ENCODE assay signal across 8 cellular contexts in the genomic region with DNA sequence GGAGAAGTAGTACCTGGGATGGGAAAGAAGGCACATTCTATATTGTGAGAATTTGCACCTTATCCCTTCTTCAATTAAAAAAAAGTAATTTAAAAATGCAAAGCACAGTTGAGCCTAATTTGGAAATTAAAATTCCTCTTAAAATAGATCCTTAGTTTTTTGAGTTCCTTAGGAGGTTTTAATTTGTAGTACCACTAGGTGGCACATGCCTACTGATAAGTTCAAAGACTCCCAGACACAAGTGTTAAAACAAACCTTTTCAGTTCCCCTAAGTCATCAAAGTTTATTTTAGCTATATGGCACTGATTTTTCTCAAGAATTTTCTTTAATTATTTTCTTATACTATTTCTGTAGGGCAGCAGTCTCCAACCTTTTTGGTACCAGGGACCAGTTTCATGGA.
DNase-seq lines count a peak whose midpoint lies in the region; ATAC-seq and TF ChIP-seq lines count a peak whose summit lies in the region.

No MANE protein-coding gene starts in this region.

- no peak overlapping the region for H3K27ac ChIP-seq in endodermal cell (ENCODE audit: low read depth, low read length)

- peak; percentile 85 for TF ChIP-seq CTCF in endodermal cell (conservative IDR thresholded peaks at IDR 0.05)

- H3K4me3 Mint-ChIP-seq in endodermal cell = no peak overlapping the region
- no peak overlapping the region for H3K4me3 Mint-ChIP-seq in activated CD4-positive, alpha-beta T cell treated with anti-CD3 and anti-CD28 coated beads, Interleukin-2, amount 10 ng/mL, durations not matched to agents 7 days and 5 days

- H3K27me3 ChIP-seq in endodermal cell (ENCODE audit: control insufficient read depth, insufficient read depth, low read length, poor library complexity, severe bottlenecking) = no peaks in the 10 kb centered on the region

- H3K4me1 ChIP-seq in endodermal cell (ENCODE audit: control insufficient read depth, insufficient read depth, low read length) = no peaks in the 10 kb centered on the region

- H3K4me3 ChIP-seq in endodermal cell (ENCODE audit: low read length) = no peak overlapping the region

- ATAC-seq in Right ventricle myocardium superior (ENCODE audit: poor library complexity) (peak; percentile 58), HG03025 (IDR thresholded peaks at IDR 0.05; ENCODE audit: low FRiP score, unreplicated experiment) (peak; percentile 73)

- H3K9ac ChIP-seq in endodermal cell (ENCODE audit: extremely low read depth, low read length, poor library complexity, severe bottlenecking) = no peak overlapping the region

- H3K27ac Mint-ChIP-seq in endodermal cell = no peak overlapping the region
- H3K27ac Mint-ChIP-seq in activated CD4-positive, alpha-beta T cell treated with anti-CD3 and anti-CD28 coated beads, Interleukin-2, amount 10 ng/mL, durations not matched to agents 7 days and 5 days = no peak overlapping the region

- intact Hi-C loops in Right ventricle myocardium superior (cut with DNase I) (no loop called here), cardiac septum (cut with DNase I) (loop anchor here (10.0 kb wide), 1 partner anchor 249 kb away; no protein-coding TSS in a partner anchor)

- no peaks in the 10 kb centered on the region for H3K4me1 Mint-ChIP-seq in endodermal cell
- H3K4me1 Mint-ChIP-seq in activated CD4-positive, alpha-beta T cell treated with anti-CD3 and anti-CD28 coated beads, Interleukin-2, amount 10 ng/mL, durations not matched to agents 7 days and 5 days = no peaks in the 10 kb centered on the region

- POLR2A ChIA-PET in activated CD4-positive, alpha-beta T cell treated with anti-CD3 and anti-CD28 coated beads, Interleukin-2, amount 10 ng/mL, durations not matched to agents 7 days and 5 days (lab: Charles Lee) = no interaction called here

- no peaks in the 10 kb centered on the region for H3K9me3 Mint-ChIP-seq in endodermal cell
- no peaks in the 10 kb centered on the region for H3K9me3 Mint-ChIP-seq in activated CD4-positive, alpha-beta T cell treated with anti-CD3 and anti-CD28 coated beads, Interleukin-2, amount 10 ng/mL, durations not matched to agents 7 days and 5 days

- CTCF ChIA-PET in activated CD4-positive, alpha-beta T cell treated with anti-CD3 and anti-CD28 coated beads, Interleukin-2, amount 10 ng/mL, durations not matched to agents 7 days and 5 days (lab: Charles Lee) = no interaction called here

- H3K36me3 Mint-ChIP-seq in endodermal cell (ENCODE audit: low read depth) = no peaks in the 10 kb centered on the region
- no peaks in the 10 kb centered on the region for H3K36me3 Mint-ChIP-seq in activated CD4-positive, alpha-beta T cell treated with anti-CD3 and anti-CD28 coated beads, Interleukin-2, amount 10 ng/mL, durations not matched to agents 7 days and 5 days (ENCODE audit: low read depth)

- H3K27me3 Mint-ChIP-seq in endodermal cell (ENCODE audit: insufficient read depth) = no peaks in the 10 kb centered on the region
- H3K27me3 Mint-ChIP-seq in activated CD4-positive, alpha-beta T cell treated with anti-CD3 and anti-CD28 coated beads, Interleukin-2, amount 10 ng/mL, durations not matched to agents 7 days and 5 days = no peaks in the 10 kb centered on the region

- no peaks in the 10 kb centered on the region for H3K36me3 ChIP-seq in endodermal cell (ENCODE audit: control insufficient read depth, insufficient read depth, low read length)

- no peak for DNase-seq in Right ventricle myocardium superior
- DNase-seq in cardiac septum (ENCODE audit: low spot score) = no peak
- peak; percentile 22 for DNase-seq in NCI-H774 (lab: John Stamatoyannopoulos, UW)
- DNase-seq in endodermal cell = no peak
- DNase-seq in non-pigmented ciliary epithelial cell (ENCODE audit: low read depth) = peak; percentile 9
- DNase-seq in activated CD4-positive, alpha-beta T cell treated with anti-CD3 and anti-CD28 coated beads, Interleukin-2, amount 10 ng/mL, durations not matched to agents 7 days and 5 days = no peak
- DNase-seq in OCI-M2 (lab: John Stamatoyannopoulos, UW; ENCODE audit: unreplicated experiment) = no peak

- H3K9me3 ChIP-seq in endodermal cell (ENCODE audit: control insufficient read depth, low read length) = no peaks in the 10 kb centered on the region

Comparison
In these comparisons a context has a peak if more than half of its experiments do, and no peak if none do; other contexts are left out.
1. DNase-seq: peak in NCI-H774 (single experiment) and non-pigmented ciliary epithelial cell (single experiment); none in Right ventricle myocardium superior (single experiment), cardiac septum (single experiment), endodermal cell (single experiment), activated CD4-positive, alpha-beta T cell treated with anti-CD3 and anti-CD28 coated beads, Interleukin-2, amount 10 ng/mL, durations not matched to agents 7 days and 5 days (single experiment) and OCI-M2 (single experiment).